ENCODE assay signal across 15 cellular contexts in the genomic region with DNA sequence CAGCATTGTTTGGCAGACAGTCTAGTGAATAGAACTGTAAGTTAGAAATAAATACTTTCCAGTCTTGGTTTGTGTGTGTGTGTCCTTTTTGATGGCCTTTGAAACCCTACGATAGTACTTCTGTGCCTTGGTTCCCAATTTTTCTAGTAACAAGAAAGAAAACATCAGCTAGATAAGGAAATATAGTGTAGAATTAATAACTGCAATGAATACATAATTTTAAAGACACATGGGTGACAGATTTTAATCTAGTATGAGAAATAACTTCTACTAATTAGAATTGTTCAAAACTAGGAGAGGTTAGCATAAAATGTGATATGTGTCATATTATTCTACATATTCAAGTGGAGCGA. TPM values are rescaled to one million over a fixed set of nuclear protein-coding genes. Genes with fewer than 3 reads are reported as not detected.
DNase-seq lines count a peak whose midpoint lies in the region; ATAC-seq, FAIRE-seq and TF ChIP-seq lines count a peak whose summit lies in the region.
"Had no signal": no experiment of that assay in that cellular context is flagged by ENCODE, and none has a peak within 500 bp of the region (broad histone marks: within the 10 kb centered on the region; RNA-seq: fewer than 3 reads in every experiment).

No MANE protein-coding gene starts in this region.

- TF ChIP-seq POLR2A in A549 (IDR thresholded peaks at IDR 0.05; ENCODE audit: low read length) (no peak), esophagus squamous epithelium (IDR thresholded peaks at IDR 0.05) (no peak)

- no peak for FAIRE-seq in A549 (lab: Jason Lieb, UNC)
- FAIRE-seq in pancreas (lab: Jason Lieb, UNC): peak; percentile 51

- 40% methylated on average over 2 of the region's 2 CpGs for WGBS in A549 (ENCODE audit: missing lambda C conversion rate)
- 47 to 52% methylated on average over 2 of the region's 2 CpGs for WGBS in esophagus squamous epithelium, 2 donors
- WGBS in pancreas, 2 donors: 51 to 52% methylated on average over 2 of the region's 2 CpGs

- POLR2A ChIA-PET in A549 (lab: Yijun Ruan, JAX): interaction anchor here (1.0 to 1.4 kb wide), 2 partner anchors 45 to 76 kb away, joined by 4 to 6 read pairs; a partner anchor contains a TSS

- H3K36me3 ChIP-seq in RWPE2 (ENCODE audit: low read depth): no peaks in the 10 kb centered on the region
- no peaks in the 10 kb centered on the region for H3K36me3 ChIP-seq in esophagus squamous epithelium
- H3K36me3 ChIP-seq in pancreas: no peaks in the 10 kb centered on the region
- H3K36me3 ChIP-seq: adrenal gland had no signal

- H3K27ac ChIP-seq in A549 (peak overlapping the region; percentile 85 to 89), RWPE2 (ENCODE audit: poor library complexity, severe bottlenecking) (peak overlapping the region; percentile 86), esophagus squamous epithelium (peak overlapping the region; percentile 47 to 76 (median 74)), pancreas (no peak overlapping the region)
- H3K27ac ChIP-seq: HL-60, parathyroid adenoma, testis had no signal

- H3K4me3 ChIP-seq in A549: no peak overlapping the region; the same call in 2 of the 3 replicates
- H3K4me3 ChIP-seq in RWPE2 (ENCODE audit: severe bottlenecking): no peak overlapping the region
- no peak overlapping the region for H3K4me3 ChIP-seq in esophagus squamous epithelium
- H3K4me3 ChIP-seq in pancreas: no peak overlapping the region
- H3K4me3 ChIP-seq: adrenal gland, testis had no signal

- 0 out of 5 replicates have a peak, but pooled peaks of 1 of the 2 experiments have one; percentile 0 for TF ChIP-seq RAD21 in A549 (conservative IDR thresholded peaks at IDR 0.05 in 1 of 2, IDR thresholded peaks at IDR 0.05 in 1 of 2)

- H3K4me1 ChIP-seq in A549: peaks cover 71% of the 10 kb centered on the region
- peaks cover 61% of the 10 kb centered on the region for H3K4me1 ChIP-seq in RWPE2 (ENCODE audit: insufficient read depth, poor library complexity, severe bottlenecking)
- peaks cover 3 to 74% (median 28%) of the 10 kb centered on the region in 3 donors for H3K4me1 ChIP-seq in esophagus squamous epithelium
- peaks cover 0 to 11% (median 0%) of the 10 kb centered on the region in 3 donors for H3K4me1 ChIP-seq in pancreas
- H3K4me1 ChIP-seq: parathyroid adenoma had no signal

- H3K9me3 ChIP-seq in A549 (no peaks in the 10 kb centered on the region), RWPE2 (ENCODE audit: severe bottlenecking) (no peaks in the 10 kb centered on the region), esophagus squamous epithelium (no peaks in the 10 kb centered on the region), pancreas (no peaks in the 10 kb centered on the region)
- H3K9me3 ChIP-seq: adrenal gland, testis had no signal

- intact Hi-C loops in esophagus squamous epithelium (cut with DNase I): no loop called here
- intact Hi-C loops in pancreas (cut with DNase I): no loop called here

- ATAC-seq in A549 (no peak), RWPE2 (ENCODE audit: low read depth) (no peak), pancreas (no peak), HG03469 (IDR thresholded peaks at IDR 0.05; ENCODE audit: unreplicated experiment) (no peak), HG03039 (IDR thresholded peaks at IDR 0.05; ENCODE audit: unreplicated experiment) (no peak), HG02763 (IDR thresholded peaks at IDR 0.05; ENCODE audit: unreplicated experiment) (no peak)

- DNase-seq in A549 (ENCODE audit: low read depth in 1 of 2, low spot score in 1 of 2): no peak
- DNase-seq in RWPE2 (ENCODE audit: low spot score): no peak
- DNase-seq in esophagus squamous epithelium (lab: John Stamatoyannopoulos, UW): no peak
- DNase-seq in pancreas: no peak
- no peak for DNase-seq in effector CD4-positive, alpha-beta T cell
- DNase-seq: cortex of kidney, GF-D8, NCI-H1436 treated with DMSO at 0.1 percent for 48 hours, testis had no signal

- H3K27me3 ChIP-seq in RWPE2 (ENCODE audit: insufficient read depth, poor library complexity, severe bottlenecking) (no peaks in the 10 kb centered on the region), esophagus squamous epithelium (no peaks in the 10 kb centered on the region), pancreas (no peaks in the 10 kb centered on the region)
- H3K27me3 ChIP-seq: adrenal gland, testis had no signal

- no peak for TF ChIP-seq CTCF in A549 (IDR thresholded peaks at IDR 0.05)
- TF ChIP-seq CTCF in RWPE2 (IDR thresholded peaks at IDR 0.05; ENCODE audit: poor library complexity, severe bottlenecking): no peak
- TF ChIP-seq CTCF in esophagus squamous epithelium (IDR thresholded peaks at IDR 0.05): no peak
- TF ChIP-seq CTCF in pancreas (IDR thresholded peaks at IDR 0.05): no peak

- H3K4me2 ChIP-seq in A549: peak overlapping the region; percentile 80

- CTCF ChIA-PET in A549 (lab: Yijun Ruan, JAX): no interaction called here

- TF ChIP-seq EP300 in A549 (IDR thresholded peaks at IDR 0.05): peak in 1 of 2 experiments; percentile 19; a peak in 2 of 5 replicates

TF ChIP-seq in A549, 52 proteins besides CTCF, POLR2A, EP300 and RAD21:
- TF ChIP-seq ZSCAN20 (CRISPR knock-in tag; IDR thresholded peaks at IDR 0.05) (0 out of 2 replicates have a peak, but pooled peaks have one; percentile 66), JUNB (IDR thresholded peaks at IDR 0.05) (0 out of 2 replicates have a peak, but pooled peaks have one; percentile 18), RNF2 (IDR thresholded peaks at IDR 0.05; ENCODE audit: borderline replicate concordance, low read depth) (no peak), HOXA7 (CRISPR knock-in tag; IDR thresholded peaks at IDR 0.05) (peak; percentile 77), TFCP2L1 (CRISPR knock-in tag; IDR thresholded peaks at IDR 0.05) (no peak), KDM5A (IDR thresholded peaks at IDR 0.05) (no peak), HEYL (CRISPR knock-in tag; IDR thresholded peaks at IDR 0.05) (peak; percentile 70; the same call in 1 of the 2 replicates)
- TF ChIP-seq, protein P1, sequence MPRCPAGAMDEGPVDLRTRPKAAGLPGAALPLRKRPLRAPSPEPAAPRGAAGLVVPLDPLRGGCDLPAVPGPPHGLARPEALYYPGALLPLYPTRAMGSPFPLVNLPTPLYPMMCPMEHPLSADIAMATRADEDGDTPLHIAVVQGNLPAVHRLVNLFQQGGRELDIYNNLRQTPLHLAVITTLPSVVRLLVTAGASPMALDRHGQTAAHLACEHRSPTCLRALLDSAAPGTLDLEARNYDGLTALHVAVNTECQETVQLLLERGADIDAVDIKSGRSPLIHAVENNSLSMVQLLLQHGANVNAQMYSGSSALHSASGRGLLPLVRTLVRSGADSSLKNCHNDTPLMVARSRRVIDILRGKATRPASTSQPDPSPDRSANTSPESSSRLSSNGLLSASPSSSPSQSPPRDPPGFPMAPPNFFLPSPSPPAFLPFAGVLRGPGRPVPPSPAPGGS (IDR thresholded peaks at IDR 0.05): 0 out of 3 replicates have a peak, but pooled peaks have one; percentile 3

RNA-seq across cellular contexts. Expression of a gene that starts 44.5 kb away (rescaled TPM):
- 10.1 and 22.0 TPM in 2 replicates for polyA plus RNA-seq in A549 (2011; rRNA removed)
- 2.7 and 3.2 TPM in 2 replicates for polyA plus RNA-seq in A549 (2012; cell fraction: cytosol; rRNA removed)
- 1.2 and 2.0 TPM in 2 replicates for polyA plus RNA-seq in A549 (2012; cell fraction: nucleus; rRNA removed)
- polyA plus RNA-seq in A549 (2017; fragmentation: RNase III; extraction: RNeasy Plus Mini Kit Qiagen cat#74134 plus additional on column Dnase treatment): 7.1 to 8.1 TPM (median 7.2 TPM) in 3 replicates
- 22.8 and 24.1 TPM in 2 replicates for polyA minus RNA-seq in A549 (2011; rRNA and poly(A)+ RNA removed)
- total RNA-seq in esophagus squamous epithelium: 1 to 10 TPM; 1.0 to 2.7 (median 2.0) TPM
- 1 to 10 TPM in 5 of 6 donors, under 1 TPM in 1; 0.51 to 3.1 (median 1.9) TPM for total RNA-seq in pancreas
- polyA plus RNA-seq in pancreas: under 1 TPM; 0.42 to 0.80 TPM

Comparison
In these comparisons a context has a peak if more than half of its experiments do, and no peak if none do; other contexts are left out.
1. H3K27ac ChIP-seq: peak in A549 (2 of 2), RWPE2 (single experiment) and esophagus squamous epithelium (4 of 4); none in pancreas (0 of 4).